In genomic region chr1:59058681-59059441, GRCh38 we compare ENCODE assay signal across 29 cellular contexts.
DNase-seq lines count a peak whose midpoint lies in the region; ATAC-seq, FAIRE-seq and TF ChIP-seq lines count a peak whose summit lies in the region.
"Had no signal": no experiment of that assay in that cellular context is flagged by ENCODE, and none has a peak within 500 bp of the region (broad histone marks: within the 10 kb centered on the region; RNA-seq: fewer than 3 reads in every experiment).

No MANE protein-coding gene starts in this region.

- H3K4me1 ChIP-seq in lower lobe of right lung (peaks cover 34% of the 10 kb centered on the region), small intestine (ENCODE audit: control insufficient read depth in 2 of 2, insufficient read depth in 1 of 2, low read depth in 1 of 2, low read length in 1 of 2) (peaks cover 0 to 3% of the 10 kb centered on the region in 2 donors)

- H3K27me3 ChIP-seq in lower lobe of right lung (ENCODE audit: low read depth): no peaks in the 10 kb centered on the region
- no peaks in the 10 kb centered on the region for H3K27me3 ChIP-seq in small intestine (ENCODE audit: control insufficient read depth in 2 of 2, insufficient read depth in 2 of 2, low read length in 2 of 2)
- H3K27me3 ChIP-seq: breast epithelium, gastrocnemius medialis, hepatocyte had no signal

- POLR2A ChIA-PET in RWPE1 (lab: Yijun Ruan, JAX; ENCODE audit: low non-redundant PET): no interaction called here

- no peak for ATAC-seq in lower lobe of right lung
- ATAC-seq in HG02610 (IDR thresholded peaks at IDR 0.05; ENCODE audit: unreplicated experiment): no peak
- ATAC-seq: activated CD8-positive, alpha-beta memory T cell treated with anti-CD3 and anti-CD28 coated beads, Interleukin-2, amount 10 ng/mL, durations not matched to agents 7 days and 5 days; gastrocnemius medialis had no signal

- CTCF ChIA-PET in RWPE1 (lab: Yijun Ruan, JAX): interaction anchor here (0.6 to 1.1 kb wide), 2 partner anchors 18 to 49 kb away, joined by 3 read pairs; no protein-coding TSS in a partner anchor

- intact Hi-C loops in lower lobe of right lung (cut with DNase I): no loop called here

- peak; percentile 11 for DNase-seq in AG20443 (ENCODE audit: low spot score)
- no peak for DNase-seq in RWPE1 (ENCODE audit: low spot score)
- DNase-seq in lower lobe of right lung: no peak
- peak; percentile 53 for DNase-seq in small intestine
- DNase-seq in epidermal melanocyte (ENCODE audit: insufficient read length, low spot score): no peak
- no peak for DNase-seq in activated effector memory CD4-positive, alpha-beta T cell treated with anti-CD3 and anti-CD28 coated beads, Interleukin-2, amount 50 U/mL, for 16 hours
- DNase-seq in stimulated activated CD4-positive, alpha-beta T cell treated with anti-CD3 and anti-CD28 coated beads, Interleukin-1b, Interleukin-23, amount 100 ng/mL, for 48 hours: no peak
- DNase-seq: activated CD4-positive, alpha-beta T cell treated with anti-CD3 and anti-CD28 coated beads, Interleukin-2, amount 10 ng/mL, durations not matched to agents 24 days and 14 days; activated CD8-positive, alpha-beta memory T cell treated with anti-CD3 and anti-CD28 coated beads, Interleukin-2, amount 10 ng/mL, durations not matched to agents 7 days and 5 days; activated naive CD4-positive, alpha-beta T cell treated with anti-CD3 and anti-CD28 coated beads, Interleukin-2, amount 10 ng/mL, durations not matched to agents 7 days and 5 days; amniotic stem cell; CD4-positive, alpha-beta T cell; DMS 273 treated with DMSO at 0.1 percent for 48 hours; effector CD4-positive, alpha-beta T cell; gastrocnemius medialis; naive B cell; NCI-H1092 treated with DMSO at 0.1 percent for 48 hours; NCI-H187; NCI-H524; SIG-M5; stimulated activated CD4-positive, alpha-beta T cell treated with anti-CD3 and anti-CD28 coated beads, Interleukin-2, amount 100 ng/mL, for 24 hours; T-helper 9 cell; WERI-Rb-1 had no signal

- peak overlapping the region; percentile 31 for H3K27ac ChIP-seq in RWPE1
- peak overlapping the region; percentile 74 for H3K27ac ChIP-seq in lower lobe of right lung
- no peak overlapping the region for H3K27ac ChIP-seq in small intestine (ENCODE audit: low read depth in 1 of 2, low read length in 1 of 2)
- H3K27ac ChIP-seq: gastrocnemius medialis, WERI-Rb-1 had no signal

- WGBS in small intestine, 3 donors: 32 to 71% (median 45%) methylated on average over 5 of the region's 5 CpGs

- FAIRE-seq in small intestine (lab: Jason Lieb, UNC): no peak
- FAIRE-seq: colon, GM12892 had no signal

- H3K9me3 ChIP-seq in lower lobe of right lung: no peaks in the 10 kb centered on the region
- no peaks in the 10 kb centered on the region for H3K9me3 ChIP-seq in small intestine (ENCODE audit: control insufficient read depth, low read depth)
- H3K9me3 ChIP-seq: breast epithelium, gastrocnemius medialis had no signal

- H3K36me3 ChIP-seq in lower lobe of right lung (no peaks in the 10 kb centered on the region), small intestine (ENCODE audit: control insufficient read depth in 2 of 2, insufficient read depth in 2 of 2, low read length in 2 of 2) (no peaks in the 10 kb centered on the region)
- H3K36me3 ChIP-seq: breast epithelium, gastrocnemius medialis, WERI-Rb-1 had no signal

- TF ChIP-seq CTCF in RWPE1 (conservative IDR thresholded peaks at IDR 0.05; ENCODE audit: low read depth) (no peak), lower lobe of right lung (IDR thresholded peaks at IDR 0.05) (no peak)

- H3K4me3 ChIP-seq in lower lobe of right lung: no peak overlapping the region
- no peak overlapping the region for H3K4me3 ChIP-seq in small intestine (ENCODE audit: low read depth in 1 of 2, low read length in 2 of 2)
- H3K4me3 ChIP-seq: breast epithelium, gastrocnemius medialis, hepatocyte, skin epidermis had no signal

Comparison
In these comparisons a context has a peak if more than half of its experiments do, and no peak if none do; other contexts are left out.
1. DNase-seq: peak in AG20443 (single experiment) and small intestine (single experiment); none in RWPE1 (single experiment), lower lobe of right lung (single experiment), epidermal melanocyte (single experiment), activated effector memory CD4-positive, alpha-beta T cell treated with anti-CD3 and anti-CD28 coated beads, Interleukin-2, amount 50 U/mL, for 16 hours (single experiment) and stimulated activated CD4-positive, alpha-beta T cell treated with anti-CD3 and anti-CD28 coated beads, Interleukin-1b, Interleukin-23, amount 100 ng/mL, for 48 hours (single experiment).
2. H3K27ac ChIP-seq: peak in RWPE1 (single experiment) and lower lobe of right lung (single experiment); none in small intestine (0 of 2).